27 cellular contexts compared by ENCODE assay signal in genomic region chr1:57621776-57622175, GRCh38.
"Had no signal": no experiment of that assay in that cellular context is flagged by ENCODE, and none has a peak within 500 bp of the region (broad histone marks: within the 10 kb centered on the region; RNA-seq: fewer than 3 reads in every experiment).

No MANE protein-coding gene starts in this region.

- FAIRE-seq: colon, endometrium, endothelial cell of umbilical vein, frontal cortex had no signal

- H3K27me3 ChIP-seq: colonic mucosa, esophagus muscularis mucosa, esophagus squamous epithelium, foreskin keratinocyte, gastrocnemius medialis, gastroesophageal sphincter, heart left ventricle, heart right ventricle had no signal

- H3K36me3 ChIP-seq: colonic mucosa, esophagus muscularis mucosa, esophagus squamous epithelium, gastrocnemius medialis, gastroesophageal sphincter, heart left ventricle, heart right ventricle had no signal

- H3K4me3 ChIP-seq: colonic mucosa, coronary artery, dorsolateral prefrontal cortex, esophagus muscularis mucosa, esophagus squamous epithelium, gastrocnemius medialis, gastroesophageal sphincter, heart left ventricle, heart right ventricle had no signal

- DNase-seq: colonic mucosa; cortex of kidney; dermis blood vessel endothelial cell; dorsolateral prefrontal cortex; effector CD4-positive, alpha-beta T cell; effector CD8-positive, alpha-beta T cell; effector memory CD4-positive, alpha-beta T cell; effector memory CD8-positive, alpha-beta T cell; endodermal cell; esophagus squamous epithelium; foreskin fibroblast; foreskin keratinocyte; foreskin melanocyte; gastrocnemius medialis; glutamatergic neuron; head of caudate nucleus; heart left ventricle; heart right ventricle had no signal

- H3K9me3 ChIP-seq: colonic mucosa, esophagus muscularis mucosa, esophagus squamous epithelium, gastrocnemius medialis, gastroesophageal sphincter, heart left ventricle, heart right ventricle had no signal

- H3K27ac ChIP-seq: colonic mucosa, coronary artery, dorsolateral prefrontal cortex, epithelial cell of prostate, esophagus muscularis mucosa, esophagus squamous epithelium, foreskin keratinocyte, gastrocnemius medialis, gastroesophageal sphincter, heart right ventricle had no signal

- ATAC-seq: effector memory CD8-positive, alpha-beta T cell; esophagus mucosa; foreskin keratinocyte; gastrocnemius medialis; gastroesophageal sphincter; heart left ventricle; heart right ventricle had no signal

- H3K4me1 ChIP-seq: colonic mucosa, foreskin keratinocyte, gastroesophageal sphincter had no signal
